In genomic region chr2:17646096-17646554, GRCh38 we compare ENCODE assay signal across 8 cellular contexts.
DNase-seq lines count a peak whose midpoint lies in the region; FAIRE-seq and TF ChIP-seq lines count a peak whose summit lies in the region.

No MANE protein-coding gene starts in this region.

- H3K79me2 ChIP-seq in H9 (ENCODE audit: insufficient read depth, low read length): no peaks in the 10 kb centered on the region
- no peaks in the 10 kb centered on the region for H3K79me2 ChIP-seq in KMS-11 (ENCODE audit: insufficient read depth, low read depth)
- no peaks in the 10 kb centered on the region for H3K79me2 ChIP-seq in hepatocyte

- H3K4me1 ChIP-seq in H9 (ENCODE audit: insufficient read depth, low read length) (no peaks in the 10 kb centered on the region; the same call in 1 of the 2 replicates), KMS-11 (ENCODE audit: low read depth, poor library complexity, severe bottlenecking) (no peaks in the 10 kb centered on the region), hepatocyte (ENCODE audit: insufficient read depth) (peaks cover 18% of the 10 kb centered on the region), small intestine (ENCODE audit: control insufficient read depth in 2 of 2, insufficient read depth in 1 of 2, low read depth in 1 of 2, low read length in 1 of 2) (no peaks in the 10 kb centered on the region)

- no peaks in the 10 kb centered on the region for H4K20me1 ChIP-seq in H9 (ENCODE audit: control insufficient read depth, insufficient read depth, insufficient read length)
- no peaks in the 10 kb centered on the region for H4K20me1 ChIP-seq in KMS-11 (ENCODE audit: insufficient read depth)
- no peaks in the 10 kb centered on the region for H4K20me1 ChIP-seq in hepatocyte (ENCODE audit: insufficient read depth, poor library complexity, severe bottlenecking)

- no peak overlapping the region for H3K14ac ChIP-seq in H9 (ENCODE audit: insufficient read depth, low read length)

- no peak overlapping the region for H3K18ac ChIP-seq in H9 (ENCODE audit: insufficient read length, low read depth, low read length)

- H3K36me3 ChIP-seq in KMS-11 (ENCODE audit: insufficient read depth) (no peaks in the 10 kb centered on the region), hepatocyte (replicated peaks; ENCODE audit: insufficient read depth, low read depth) (no peaks in the 10 kb centered on the region), small intestine (ENCODE audit: control insufficient read depth in 2 of 2, insufficient read depth in 2 of 2, low read length in 2 of 2) (no peaks in the 10 kb centered on the region)

- H4K8ac ChIP-seq in H9 (replicated peaks; ENCODE audit: insufficient read length, low read depth, low read length): no peak overlapping the region

- no peak overlapping the region for H2AK5ac ChIP-seq in H9 (ENCODE audit: insufficient read length, low read length)

- no peak overlapping the region for H2AFZ ChIP-seq in H9 (ENCODE audit: low read length)
- H2AFZ ChIP-seq in KMS-11 (ENCODE audit: low read depth): no peak overlapping the region
- H2AFZ ChIP-seq in hepatocyte: no peak overlapping the region

- no peak overlapping the region for H2BK120ac ChIP-seq in H9 (ENCODE audit: low read depth, low read length, poor library complexity, severe bottlenecking)

- H3K9me2 ChIP-seq in hepatocyte (replicated peaks; ENCODE audit: insufficient read depth): no peaks in the 10 kb centered on the region

- no peak overlapping the region for H2BK12ac ChIP-seq in H9 (ENCODE audit: insufficient read length, low read depth, low read length)

- DNase-seq in activated T-cell treated with anti-CD3 and anti-CD28 coated beads for 1 hour (ENCODE audit: low read depth) (peak; percentile 7), H9 (no peak), RCC 7860 (ENCODE audit: low spot score) (peak; percentile 68), astrocyte of the cerebellum (ENCODE audit: low read depth) (peak; percentile 54), hepatocyte (ENCODE audit: low spot score) (peak; percentile 82), small intestine (peak; percentile 70)
- DNase-seq in activated T-cell treated with anti-CD3 and anti-CD28 coated beads, Interleukin-2, amount 50 U/mL, for 24 hours: no peak

- H3K79me1 ChIP-seq in H9 (ENCODE audit: insufficient read depth, low read depth, low read length, poor library complexity, severe bottlenecking): no peaks in the 10 kb centered on the region

- H3K27ac ChIP-seq in H9 (ENCODE audit: insufficient read length, low read depth, low read length) (no peak overlapping the region), KMS-11 (no peak overlapping the region), hepatocyte (no peak overlapping the region), small intestine (ENCODE audit: low read depth in 1 of 2, low read length in 1 of 2) (no peak overlapping the region)

- H3K23me2 ChIP-seq in H9 (ENCODE audit: insufficient read length, low read depth, low read length, poor library complexity, severe bottlenecking): no peaks in the 10 kb centered on the region

- TF ChIP-seq CTCF in H9 (conservative IDR thresholded peaks at IDR 0.05) (peak; percentile 81), KMS-11 (conservative IDR thresholded peaks at IDR 0.05; ENCODE audit: low read depth, low read length) (peak; percentile 85), astrocyte of the cerebellum (IDR thresholded peaks at IDR 0.05; ENCODE audit: low read depth, low read length, missing control alignments) (peak; percentile 82), hepatocyte (IDR thresholded peaks at IDR 0.05; ENCODE audit: poor library complexity) (peak; percentile 86)

- H3K4me2 ChIP-seq in H9 (ENCODE audit: insufficient read depth, insufficient read length, low read length) (no peak overlapping the region), KMS-11 (no peak overlapping the region), hepatocyte (no peak overlapping the region)

- no peaks in the 10 kb centered on the region for H3K9me3 Mint-ChIP-seq in activated T-cell treated with anti-CD3 and anti-CD28 coated beads, Interleukin-2, amount 50 U/mL, for 24 hours
- no peaks in the 10 kb centered on the region for H3K9me3 Mint-ChIP-seq in H9

- H3T11ph ChIP-seq in H9 (ENCODE audit: low read length): no peak overlapping the region

- no peak overlapping the region for H3K27ac Mint-ChIP-seq in activated T-cell treated with anti-CD3 and anti-CD28 coated beads, Interleukin-2, amount 50 U/mL, for 24 hours
- no peak overlapping the region for H3K27ac Mint-ChIP-seq in H9

- H2BK15ac ChIP-seq in H9 (ENCODE audit: low read depth, low read length): no peak overlapping the region

- WGBS in H9 (ENCODE audit: extremely low coverage, insufficient read length, low lambda C conversion rate): no CpG with 5 or more reads among the region's 3 CpGs
- 9% methylated on average over 3 of the region's 3 CpGs for WGBS in hepatocyte (ENCODE audit: low lambda C conversion rate, missing lambda C conversion rate)
- 0 to 1% (median 0%) methylated on average over 3 of the region's 3 CpGs for WGBS in small intestine, 3 donors

- peak; percentile 91 for FAIRE-seq in RCC 7860 (lab: Jason Lieb, UNC)
- peak; percentile 62 for FAIRE-seq in small intestine (lab: Jason Lieb, UNC)

- H3K4ac ChIP-seq in H9 (ENCODE audit: low read depth, low read length): no peak overlapping the region

- H2BK20ac ChIP-seq in H9 (ENCODE audit: low read depth, low read length, poor library complexity, severe bottlenecking): no peak overlapping the region

- H3K4me3 ChIP-seq in KMS-11 (IDR thresholded peaks at IDR 0.05; ENCODE audit: insufficient read depth, low read depth, low read length) (no peak overlapping the region), astrocyte of the cerebellum (ENCODE audit: low read depth, low read length) (no peak overlapping the region), hepatocyte (no peak overlapping the region), small intestine (ENCODE audit: low read depth in 1 of 2, low read length in 2 of 2) (no peak overlapping the region)

- H3K9me3 ChIP-seq in H9 (ENCODE audit: control insufficient read depth, low read depth, low read length) (no peaks in the 10 kb centered on the region), hepatocyte (ENCODE audit: low read depth) (no peaks in the 10 kb centered on the region), small intestine (ENCODE audit: control insufficient read depth, low read depth) (no peaks in the 10 kb centered on the region)

- no peak overlapping the region for H2BK5ac ChIP-seq in H9 (ENCODE audit: insufficient read length, low read length)

- no peak overlapping the region for H3K4me3 Mint-ChIP-seq in activated T-cell treated with anti-CD3 and anti-CD28 coated beads, Interleukin-2, amount 50 U/mL, for 24 hours
- no peak overlapping the region for H3K4me3 Mint-ChIP-seq in H9

- no peak overlapping the region for H3K23ac ChIP-seq in H9 (ENCODE audit: insufficient read length, low read depth, low read length)

- H3K4me1 Mint-ChIP-seq in activated T-cell treated with anti-CD3 and anti-CD28 coated beads, Interleukin-2, amount 50 U/mL, for 24 hours (ENCODE audit: low read depth): peaks cover 15% of the 10 kb centered on the region
- H3K4me1 Mint-ChIP-seq in H9: peaks cover 16 to 24% of the 10 kb centered on the region in 2 experiments

- H4K91ac ChIP-seq in H9 (ENCODE audit: insufficient read length, low read depth, low read length): no peak overlapping the region

- H3K36me3 Mint-ChIP-seq in activated T-cell treated with anti-CD3 and anti-CD28 coated beads, Interleukin-2, amount 50 U/mL, for 24 hours (ENCODE audit: low read depth): no peaks in the 10 kb centered on the region
- peaks cover 4 to 18% (median 12%) of the 10 kb centered on the region in 3 experiments; a peak in 6 of 7 replicates for H3K36me3 Mint-ChIP-seq in H9 (ENCODE audit: insufficient read depth in 1 of 3, low read depth in 3 of 3)

- in situ Hi-C loops in astrocyte of the cerebellum (cut with HindIII; ENCODE audit: low sequenced_read_pairs): no loop called here

- no peaks in the 10 kb centered on the region for H3K27me3 Mint-ChIP-seq in activated T-cell treated with anti-CD3 and anti-CD28 coated beads, Interleukin-2, amount 50 U/mL, for 24 hours
- H3K27me3 Mint-ChIP-seq in H9 (ENCODE audit: low read depth): no peaks in the 10 kb centered on the region

- H3K9ac ChIP-seq in H9 (ENCODE audit: extremely low read depth, insufficient read length, low read length) (no peak overlapping the region), KMS-11 (no peak overlapping the region)

- no peaks in the 10 kb centered on the region for H3K27me3 ChIP-seq in H9 (ENCODE audit: insufficient read depth, low read length)
- H3K27me3 ChIP-seq in KMS-11 (ENCODE audit: insufficient read depth, low read depth): no peaks in the 10 kb centered on the region
- no peaks in the 10 kb centered on the region for H3K27me3 ChIP-seq in hepatocyte
- no peaks in the 10 kb centered on the region for H3K27me3 ChIP-seq in small intestine (ENCODE audit: control insufficient read depth in 2 of 2, insufficient read depth in 2 of 2, low read length in 2 of 2)

- no peak overlapping the region for H4K5ac ChIP-seq in H9 (ENCODE audit: insufficient read length, low read depth, low read length)

- H3K56ac ChIP-seq in H9 (ENCODE audit: insufficient read length, low read depth, low read length): no peak overlapping the region

Comparison
In these comparisons a context has a peak if more than half of its experiments do, and no peak if none do; other contexts are left out.
1. DNase-seq: peak in activated T-cell treated with anti-CD3 and anti-CD28 coated beads for 1 hour (single experiment), RCC 7860 (single experiment), astrocyte of the cerebellum (single experiment), hepatocyte (single experiment) and small intestine (single experiment); none in activated T-cell treated with anti-CD3 and anti-CD28 coated beads, Interleukin-2, amount 50 U/mL, for 24 hours (single experiment) and H9 (single experiment).
2. Peak in every context shown above with its lines, with median percentiles within 50 percentile points of each other: CTCF ChIP-seq.